1 cellular context compared by ENCODE assay signal in the genomic region with DNA sequence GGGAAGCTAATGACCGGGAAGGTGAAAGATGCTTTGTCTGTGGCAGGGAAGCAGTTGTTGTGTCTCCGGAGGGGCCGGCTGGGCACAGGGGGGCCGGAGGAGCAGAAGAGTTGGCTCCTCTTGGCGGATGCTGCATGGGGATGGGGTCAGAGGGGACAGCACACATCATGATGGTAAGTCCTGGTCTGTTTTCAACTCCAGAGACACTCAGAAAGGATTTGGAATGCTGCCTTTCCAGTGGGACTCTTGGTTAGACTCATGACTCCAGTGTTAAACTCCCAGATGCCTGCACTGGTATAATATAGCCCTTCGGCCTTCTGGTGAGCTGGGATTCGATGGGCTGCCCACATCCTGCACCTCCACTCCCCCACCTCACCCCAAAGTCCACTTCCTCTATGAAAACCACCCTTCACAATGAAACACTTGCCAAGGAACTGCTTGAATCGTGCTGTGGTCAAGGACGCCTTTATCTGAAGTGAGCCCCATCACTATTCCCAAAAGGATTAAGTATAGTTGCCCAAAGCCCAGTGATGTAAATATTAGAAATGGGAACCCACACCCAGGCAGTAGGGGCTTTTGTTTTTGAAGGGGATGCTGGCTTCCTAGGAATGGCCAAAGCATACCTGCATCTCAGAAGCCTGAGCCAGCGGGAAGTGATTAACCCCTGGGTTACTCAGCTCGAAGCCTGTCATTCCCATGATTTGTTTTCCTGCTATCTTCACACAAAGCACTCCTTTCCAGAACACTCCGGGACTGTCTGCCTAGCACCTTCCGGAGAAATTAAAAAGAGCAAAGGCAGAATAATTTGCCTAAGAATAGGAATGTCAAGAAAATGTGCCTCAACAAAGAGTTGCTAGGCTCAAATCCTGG.
TF ChIP-seq lines count a peak whose summit lies in the region.

No MANE protein-coding gene starts in this region.

TF ChIP-seq in GM23338, 12 proteins besides CTCF, POLR2A, EP300 and RAD21:
- TF ChIP-seq CREB1 (CRISPR knock-in tag; IDR thresholded peaks at IDR 0.05; ENCODE audit: low read depth) (no peak), ZNF331 (CRISPR knock-in tag; IDR thresholded peaks at IDR 0.05; ENCODE audit: low read depth) (no peak), EZH2phosphoT487 (IDR thresholded peaks at IDR 0.05; ENCODE audit: unreplicated experiment) (no peak), NANOG (IDR thresholded peaks at IDR 0.05; ENCODE audit: borderline replicate concordance) (peak; percentile 38; the same call in 1 of the 2 replicates)
- TF ChIP-seq, protein P1, sequence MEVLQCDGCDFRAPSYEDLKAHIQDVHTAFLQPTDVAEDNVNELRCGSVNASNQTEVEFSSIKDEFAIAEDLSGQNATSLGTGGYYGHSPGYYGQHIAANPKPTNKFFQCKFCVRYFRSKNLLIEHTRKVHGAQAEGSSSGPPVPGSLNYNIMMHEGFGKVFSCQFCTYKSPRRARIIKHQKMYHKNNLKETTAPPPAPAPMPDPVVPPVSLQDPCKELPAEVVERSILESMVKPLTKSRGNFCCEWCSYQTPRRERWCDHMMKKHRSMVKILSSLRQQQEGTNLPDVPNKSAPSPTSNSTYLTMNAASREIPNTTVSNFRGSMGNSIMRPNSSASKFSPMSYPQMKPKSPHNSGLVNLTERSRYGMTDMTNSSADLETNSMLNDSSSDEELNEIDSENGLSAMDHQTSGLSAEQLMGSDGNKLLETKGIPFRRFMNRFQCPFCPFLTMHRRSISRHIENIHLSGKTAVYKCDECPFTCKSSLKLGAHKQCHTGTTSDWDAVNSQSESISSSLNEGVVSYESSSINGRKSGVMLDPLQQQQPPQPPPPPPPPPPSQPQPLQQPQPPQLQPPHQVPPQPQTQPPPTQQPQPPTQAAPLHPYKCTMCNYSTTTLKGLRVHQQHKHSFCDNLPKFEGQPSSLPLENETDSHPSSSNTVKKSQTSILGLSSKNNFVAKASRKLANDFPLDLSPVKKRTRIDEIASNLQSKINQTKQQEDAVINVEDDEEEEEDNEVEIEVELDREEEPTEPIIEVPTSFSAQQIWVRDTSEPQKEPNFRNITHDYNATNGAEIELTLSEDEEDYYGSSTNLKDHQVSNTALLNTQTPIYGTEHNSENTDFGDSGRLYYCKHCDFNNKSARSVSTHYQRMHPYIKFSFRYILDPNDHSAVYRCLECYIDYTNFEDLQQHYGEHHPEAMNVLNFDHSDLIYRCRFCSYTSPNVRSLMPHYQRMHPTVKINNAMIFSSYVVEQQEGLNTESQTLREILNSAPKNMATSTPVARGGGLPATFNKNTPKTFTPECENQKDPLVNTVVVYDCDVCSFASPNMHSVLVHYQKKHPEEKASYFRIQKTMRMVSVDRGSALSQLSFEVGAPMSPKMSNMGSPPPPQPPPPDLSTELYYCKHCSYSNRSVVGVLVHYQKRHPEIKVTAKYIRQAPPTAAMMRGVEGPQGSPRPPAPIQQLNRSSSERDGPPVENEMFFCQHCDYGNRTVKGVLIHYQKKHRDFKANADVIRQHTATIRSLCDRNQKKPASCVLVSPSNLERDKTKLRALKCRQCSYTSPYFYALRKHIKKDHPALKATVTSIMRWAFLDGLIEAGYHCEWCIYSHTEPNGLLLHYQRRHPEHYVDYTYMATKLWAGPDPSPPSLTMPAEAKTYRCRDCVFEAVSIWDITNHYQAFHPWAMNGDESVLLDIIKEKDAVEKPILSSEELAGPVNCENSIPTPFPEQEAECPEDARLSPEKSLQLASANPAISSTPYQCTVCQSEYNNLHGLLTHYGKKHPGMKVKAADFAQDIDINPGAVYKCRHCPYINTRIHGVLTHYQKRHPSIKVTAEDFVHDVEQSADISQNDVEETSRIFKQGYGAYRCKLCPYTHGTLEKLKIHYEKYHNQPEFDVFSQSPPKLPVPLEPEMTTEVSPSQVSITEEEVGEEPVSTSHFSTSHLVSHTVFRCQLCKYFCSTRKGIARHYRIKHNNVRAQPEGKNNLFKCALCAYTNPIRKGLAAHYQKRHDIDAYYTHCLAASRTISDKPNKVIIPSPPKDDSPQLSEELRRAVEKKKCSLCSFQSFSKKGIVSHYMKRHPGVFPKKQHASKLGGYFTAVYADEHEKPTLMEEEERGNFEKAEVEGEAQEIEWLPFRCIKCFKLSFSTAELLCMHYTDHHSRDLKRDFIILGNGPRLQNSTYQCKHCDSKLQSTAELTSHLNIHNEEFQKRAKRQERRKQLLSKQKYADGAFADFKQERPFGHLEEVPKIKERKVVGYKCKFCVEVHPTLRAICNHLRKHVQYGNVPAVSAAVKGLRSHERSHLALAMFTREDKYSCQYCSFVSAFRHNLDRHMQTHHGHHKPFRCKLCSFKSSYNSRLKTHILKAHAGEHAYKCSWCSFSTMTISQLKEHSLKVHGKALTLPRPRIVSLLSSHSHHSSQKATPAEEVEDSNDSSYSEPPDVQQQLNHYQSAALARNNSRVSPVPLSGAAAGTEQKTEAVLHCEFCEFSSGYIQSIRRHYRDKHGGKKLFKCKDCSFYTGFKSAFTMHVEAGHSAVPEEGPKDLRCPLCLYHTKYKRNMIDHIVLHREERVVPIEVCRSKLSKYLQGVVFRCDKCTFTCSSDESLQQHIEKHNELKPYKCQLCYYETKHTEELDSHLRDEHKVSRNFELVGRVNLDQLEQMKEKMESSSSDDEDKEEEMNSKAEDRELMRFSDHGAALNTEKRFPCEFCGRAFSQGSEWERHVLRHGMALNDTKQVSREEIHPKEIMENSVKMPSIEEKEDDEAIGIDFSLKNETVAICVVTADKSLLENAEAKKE (CRISPR knock-in tag; IDR thresholded peaks at IDR 0.05): peak; percentile 74
- TF ChIP-seq, protein P2, sequence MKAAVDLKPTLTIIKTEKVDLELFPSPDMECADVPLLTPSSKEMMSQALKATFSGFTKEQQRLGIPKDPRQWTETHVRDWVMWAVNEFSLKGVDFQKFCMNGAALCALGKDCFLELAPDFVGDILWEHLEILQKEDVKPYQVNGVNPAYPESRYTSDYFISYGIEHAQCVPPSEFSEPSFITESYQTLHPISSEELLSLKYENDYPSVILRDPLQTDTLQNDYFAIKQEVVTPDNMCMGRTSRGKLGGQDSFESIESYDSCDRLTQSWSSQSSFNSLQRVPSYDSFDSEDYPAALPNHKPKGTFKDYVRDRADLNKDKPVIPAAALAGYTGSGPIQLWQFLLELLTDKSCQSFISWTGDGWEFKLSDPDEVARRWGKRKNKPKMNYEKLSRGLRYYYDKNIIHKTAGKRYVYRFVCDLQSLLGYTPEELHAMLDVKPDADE (IDR thresholded peaks at IDR 0.05): no peak
